ENCODE assay signal across 10 cellular contexts in genomic region chr7:30727061-30727945, GRCh38. TPM values are rescaled to one million over a fixed set of nuclear protein-coding genes. Genes with fewer than 3 reads are reported as not detected.
DNase-seq lines count a peak whose midpoint lies in the region; ATAC-seq and TF ChIP-seq lines count a peak whose summit lies in the region.
"Had no signal": no experiment of that assay in that cellular context is flagged by ENCODE, and none has a peak within 500 bp of the region (broad histone marks: within the 10 kb centered on the region; RNA-seq: fewer than 3 reads in every experiment).

No MANE protein-coding gene starts in this region.

- no peak for TF ChIP-seq RAD21 in SK-N-SH (IDR thresholded peaks at IDR 0.05; ENCODE audit: low read length)

- H3F3A ChIP-seq in SK-N-SH (replicated peaks; ENCODE audit: insufficient read depth): no peaks in the 10 kb centered on the region

- DNase-seq in SK-N-SH: no peak
- peak; percentile 57 for DNase-seq in SKM-1 treated with dmso at 0.1 percent for 144 hours (lab: John Stamatoyannopoulos, UW; ENCODE audit: unreplicated experiment)
- peak; percentile 81 for DNase-seq in central memory CD4-positive, alpha-beta T cell
- DNase-seq in DMS79 (lab: John Stamatoyannopoulos, UW): no peak
- DNase-seq in amniotic stem cell (lab: John Stamatoyannopoulos, UW): no peak
- DNase-seq: left cardiac atrium had no signal

- WGBS in SK-N-SH (ENCODE audit: low lambda C conversion rate): 46% methylated on average over 8 of the region's 8 CpGs

- peak overlapping the region; percentile 62 for H3K4me3 Mint-ChIP-seq in stimulated activated naive CD8-positive, alpha-beta T cell treated with anti-CD3 and anti-CD28 coated beads, Interleukin-15, Interleukin-2, amounts not matched to agents 100 ng/mL and 50 ng/mL, for 24 hours

- no peak overlapping the region for H3K27ac ChIP-seq in SK-N-SH (ENCODE audit: low read depth in 2 of 2, low read length in 1 of 2)

- peaks cover 46% of the 10 kb centered on the region for H3K27me3 ChIP-seq in SK-N-SH (ENCODE audit: insufficient read depth)

- TF ChIP-seq EP300 in SK-N-SH (IDR thresholded peaks at IDR 0.05; ENCODE audit: borderline replicate concordance in 1 of 2, low read depth in 1 of 2, low read length in 1 of 2): no peak

- no peak overlapping the region for H2AFZ ChIP-seq in SK-N-SH (ENCODE audit: low read depth)

- H3K36me3 ChIP-seq in SK-N-SH (replicated peaks in 1 of 2; ENCODE audit: control insufficient read depth in 1 of 2, insufficient read depth in 2 of 2, low read length in 1 of 2): no peaks in the 10 kb centered on the region

- H3K9ac ChIP-seq in SK-N-SH: no peak overlapping the region

- no peak overlapping the region for H3K4me2 ChIP-seq in SK-N-SH

- peaks cover 44% of the 10 kb centered on the region for H3K4me1 Mint-ChIP-seq in stimulated activated naive CD8-positive, alpha-beta T cell treated with anti-CD3 and anti-CD28 coated beads, Interleukin-15, Interleukin-2, amounts not matched to agents 100 ng/mL and 50 ng/mL, for 24 hours (ENCODE audit: low read depth)

- H3K9me2 ChIP-seq in SK-N-SH: no peaks in the 10 kb centered on the region

- peak overlapping the region; percentile 89 for H3K27ac Mint-ChIP-seq in stimulated activated naive CD8-positive, alpha-beta T cell treated with anti-CD3 and anti-CD28 coated beads, Interleukin-15, Interleukin-2, amounts not matched to agents 100 ng/mL and 50 ng/mL, for 24 hours

- H3K36me3 Mint-ChIP-seq in stimulated activated naive CD8-positive, alpha-beta T cell treated with anti-CD3 and anti-CD28 coated beads, Interleukin-15, Interleukin-2, amounts not matched to agents 100 ng/mL and 50 ng/mL, for 24 hours (ENCODE audit: low read depth): no peaks in the 10 kb centered on the region

- H3K4me1 ChIP-seq in SK-N-SH (ENCODE audit: control insufficient read depth in 1 of 2, insufficient read depth in 2 of 2, low read depth in 1 of 2, low read length in 1 of 2): peaks cover 0 to 5% of the 10 kb centered on the region in 2 experiments; a peak in 1 of 4 replicates

- no peak for TF ChIP-seq CTCF in SK-N-SH (IDR thresholded peaks at IDR 0.05)

- no peaks in the 10 kb centered on the region for H4K20me1 ChIP-seq in SK-N-SH (ENCODE audit: insufficient read depth)

- ATAC-seq in SK-N-SH treated with all-trans-retinoic acid at 6 μM for 48 hours (peak; percentile 31; the same call in 2 of the 3 replicates), HG03159 (IDR thresholded peaks at IDR 0.05; ENCODE audit: unreplicated experiment) (no peak)

- H3K4me3 ChIP-seq in SK-N-SH (ENCODE audit: low read depth in 2 of 2, low read length in 1 of 2): no peak overlapping the region

- POLR2A ChIA-PET in SK-N-SH (lab: Yijun Ruan, JAX): no interaction called here

- no peaks in the 10 kb centered on the region for H3K9me3 ChIP-seq in SK-N-SH

- no peaks in the 10 kb centered on the region for H3K27me3 Mint-ChIP-seq in stimulated activated naive CD8-positive, alpha-beta T cell treated with anti-CD3 and anti-CD28 coated beads, Interleukin-15, Interleukin-2, amounts not matched to agents 100 ng/mL and 50 ng/mL, for 24 hours

- CTCF ChIA-PET in SK-N-SH (lab: Yijun Ruan, JAX): interaction anchor here (1.2 to 2.3 kb wide), 4 partner anchors 11 to 45 kb away, joined by 3 to 18 read pairs (median 6); partner anchors contain the start of gene CRHR2

- H3K79me2 ChIP-seq in SK-N-SH (ENCODE audit: insufficient read depth): no peaks in the 10 kb centered on the region

- H3K9me3 Mint-ChIP-seq in stimulated activated naive CD8-positive, alpha-beta T cell treated with anti-CD3 and anti-CD28 coated beads, Interleukin-15, Interleukin-2, amounts not matched to agents 100 ng/mL and 50 ng/mL, for 24 hours: no peaks in the 10 kb centered on the region

TF ChIP-seq in SK-N-SH treated with all-trans-retinoic acid at 6 μM for 48 hours, 23 proteins besides CTCF, POLR2A, EP300 and RAD21:
- TF ChIP-seq PPARA (CRISPR knock-in tag; IDR thresholded peaks at IDR 0.05; ENCODE audit: borderline replicate concordance) (no peak), ESRRG (CRISPR knock-in tag; IDR thresholded peaks at IDR 0.05) (no peak), ISL1 (CRISPR knock-in tag; IDR thresholded peaks at IDR 0.05) (no peak)

TF ChIP-seq in SK-N-SH, 30 proteins besides CTCF, POLR2A, EP300 and RAD21:
- no peak for TF ChIP-seq USF1 (IDR thresholded peaks at IDR 0.05; ENCODE audit: borderline replicate concordance, low read depth)
- TF ChIP-seq FOXJ3 (CRISPR knock-in tag; IDR thresholded peaks at IDR 0.05): no peak
- no peak for TF ChIP-seq RFX5 (IDR thresholded peaks at IDR 0.05; ENCODE audit: low read length)
- TF ChIP-seq TAF1 (IDR thresholded peaks at IDR 0.05; ENCODE audit: borderline replicate concordance, low read depth, low read length): no peak
- no peak for TF ChIP-seq ZBTB33 (IDR thresholded peaks at IDR 0.05; ENCODE audit: borderline replicate concordance, low read depth)
- no peak for TF ChIP-seq NFIC (IDR thresholded peaks at IDR 0.05; ENCODE audit: borderline replicate concordance)
- no peak for TF ChIP-seq TCF12 (IDR thresholded peaks at IDR 0.05)
- TF ChIP-seq MXI1 (IDR thresholded peaks at IDR 0.05; ENCODE audit: low read depth, low read length): no peak
- no peak for TF ChIP-seq USF2 (IDR thresholded peaks at IDR 0.05; ENCODE audit: borderline replicate concordance, low read depth, low read length)
- TF ChIP-seq, protein P1, sequence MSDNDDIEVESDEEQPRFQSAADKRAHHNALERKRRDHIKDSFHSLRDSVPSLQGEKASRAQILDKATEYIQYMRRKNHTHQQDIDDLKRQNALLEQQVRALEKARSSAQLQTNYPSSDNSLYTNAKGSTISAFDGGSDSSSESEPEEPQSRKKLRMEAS (IDR thresholded peaks at IDR 0.05; ENCODE audit: low read depth): no peak
- TF ChIP-seq FOXM1 (IDR thresholded peaks at IDR 0.05; ENCODE audit: low read depth): no peak
- TF ChIP-seq, protein P2, sequence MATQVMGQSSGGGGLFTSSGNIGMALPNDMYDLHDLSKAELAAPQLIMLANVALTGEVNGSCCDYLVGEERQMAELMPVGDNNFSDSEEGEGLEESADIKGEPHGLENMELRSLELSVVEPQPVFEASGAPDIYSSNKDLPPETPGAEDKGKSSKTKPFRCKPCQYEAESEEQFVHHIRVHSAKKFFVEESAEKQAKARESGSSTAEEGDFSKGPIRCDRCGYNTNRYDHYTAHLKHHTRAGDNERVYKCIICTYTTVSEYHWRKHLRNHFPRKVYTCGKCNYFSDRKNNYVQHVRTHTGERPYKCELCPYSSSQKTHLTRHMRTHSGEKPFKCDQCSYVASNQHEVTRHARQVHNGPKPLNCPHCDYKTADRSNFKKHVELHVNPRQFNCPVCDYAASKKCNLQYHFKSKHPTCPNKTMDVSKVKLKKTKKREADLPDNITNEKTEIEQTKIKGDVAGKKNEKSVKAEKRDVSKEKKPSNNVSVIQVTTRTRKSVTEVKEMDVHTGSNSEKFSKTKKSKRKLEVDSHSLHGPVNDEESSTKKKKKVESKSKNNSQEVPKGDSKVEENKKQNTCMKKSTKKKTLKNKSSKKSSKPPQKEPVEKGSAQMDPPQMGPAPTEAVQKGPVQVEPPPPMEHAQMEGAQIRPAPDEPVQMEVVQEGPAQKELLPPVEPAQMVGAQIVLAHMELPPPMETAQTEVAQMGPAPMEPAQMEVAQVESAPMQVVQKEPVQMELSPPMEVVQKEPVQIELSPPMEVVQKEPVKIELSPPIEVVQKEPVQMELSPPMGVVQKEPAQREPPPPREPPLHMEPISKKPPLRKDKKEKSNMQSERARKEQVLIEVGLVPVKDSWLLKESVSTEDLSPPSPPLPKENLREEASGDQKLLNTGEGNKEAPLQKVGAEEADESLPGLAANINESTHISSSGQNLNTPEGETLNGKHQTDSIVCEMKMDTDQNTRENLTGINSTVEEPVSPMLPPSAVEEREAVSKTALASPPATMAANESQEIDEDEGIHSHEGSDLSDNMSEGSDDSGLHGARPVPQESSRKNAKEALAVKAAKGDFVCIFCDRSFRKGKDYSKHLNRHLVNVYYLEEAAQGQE (IDR thresholded peaks at IDR 0.05; ENCODE audit: low read depth, low read length): no peak
TF ChIP-seq in SK-N-SH: peak in this region for 0.

RNA-seq across cellular contexts. Expression of gene INMT, which starts 24.6 kb away (rescaled TPM):
- not detected in 2 replicates for polyA plus RNA-seq in SK-N-SH (2012; rRNA removed)
- polyA plus RNA-seq in SK-N-SH (2012; cell fraction: cytosol; rRNA removed): not detected in 2 replicates
- not detected in 2 replicates for polyA plus RNA-seq in SK-N-SH (2012; cell fraction: nucleus; rRNA removed)

RNA-seq across cellular contexts. Expression of gene MINDY4, which starts 43.9 kb away (rescaled TPM):
- polyA plus RNA-seq in SK-N-SH (2012; rRNA removed): 1.8 TPM in 2 replicates
- polyA plus RNA-seq in SK-N-SH (2012; cell fraction: cytosol; rRNA removed): 1.4 and 1.8 TPM in 2 replicates
- 4.4 and 5.6 TPM in 2 replicates for polyA plus RNA-seq in SK-N-SH (2012; cell fraction: nucleus; rRNA removed)

RNA-seq across cellular contexts. Expression of gene CRHR2, which starts 45.0 kb away (rescaled TPM):
- polyA plus RNA-seq in SK-N-SH (2012; rRNA removed): not detected in 2 replicates
- polyA plus RNA-seq in SK-N-SH (2012; cell fraction: cytosol; rRNA removed): not detected in 2 replicates
- polyA plus RNA-seq in SK-N-SH (2012; cell fraction: nucleus; rRNA removed): not detected in 2 replicates
- polyA plus RNA-seq: AG04450 had no signal

Comparison
In these comparisons a context has a peak if more than half of its experiments do, and no peak if none do; other contexts are left out.
1. DNase-seq: peak in SKM-1 treated with dmso at 0.1 percent for 144 hours (single experiment) and central memory CD4-positive, alpha-beta T cell (single experiment); none in SK-N-SH (single experiment), DMS79 (single experiment) and amniotic stem cell (single experiment).